In the genomic region with DNA sequence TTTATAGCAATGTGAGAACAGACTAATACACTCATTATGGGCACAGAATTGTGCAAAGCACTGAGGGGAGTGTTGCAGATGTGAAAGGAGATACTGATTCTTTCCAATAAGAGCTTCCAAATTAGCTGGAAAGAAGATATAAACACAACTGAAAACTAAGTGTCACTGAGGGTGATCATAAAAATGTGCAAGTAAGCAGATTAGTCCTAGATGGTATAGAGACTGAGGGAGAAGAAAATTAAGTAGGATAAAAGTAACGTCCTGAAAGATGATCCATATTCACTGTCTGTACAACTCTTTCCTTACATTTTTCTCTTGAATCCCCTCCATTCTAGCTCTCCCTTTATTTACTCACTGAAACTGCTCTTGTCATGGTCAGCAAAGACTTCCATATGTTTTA, we compare ENCODE assay signal across 10 cellular contexts. TPM values are rescaled to one million over a fixed set of nuclear protein-coding genes. Genes with fewer than 3 reads are reported as not detected.
"Had no signal": no experiment of that assay in that cellular context is flagged by ENCODE, and none has a peak within 500 bp of the region (broad histone marks: within the 10 kb centered on the region; RNA-seq: fewer than 3 reads in every experiment).

No MANE protein-coding gene starts in this region.

- H3K27ac ChIP-seq: HL-60, KMS-11 had no signal

- DNase-seq: IMR-90, Karpas-422, KBM-7, KG1 had no signal

- FAIRE-seq: HTR-8/SVneo had no signal

- H3K9ac ChIP-seq: KMS-11 had no signal

- H3K4me2 ChIP-seq: KMS-11 had no signal

RNA-seq across cellular contexts. Expression of a gene that starts 11.2 kb away (rescaled TPM):
- total RNA-seq: HT-29, HT1080, IMR-90 had no signal
- polyA plus RNA-seq: IgD-negative memory B cell, IMR-90 had no signal
